Comparison of ENCODE assay signal across 12 cellular contexts in genomic region chr1:58592521-58593134, GRCh38. TPM values are rescaled to one million over a fixed set of nuclear protein-coding genes. Genes with fewer than 3 reads are reported as not detected.
A peak's percentile ranks its signal among the peaks of the same experiment; 100 is the strongest.
DNase-seq lines count a peak whose midpoint lies in the region; ATAC-seq and TF ChIP-seq lines count a peak whose summit lies in the region.
"Had no signal": no experiment of that assay in that cellular context is flagged by ENCODE, and none has a peak within 500 bp of the region (broad histone marks: within the 10 kb centered on the region; RNA-seq: fewer than 3 reads in every experiment).

No MANE protein-coding gene starts in this region.

- no peaks in the 10 kb centered on the region for H3K27me3 Mint-ChIP-seq in mesothelial cell of epicardium (ENCODE audit: low read depth)

- DNase-seq in AG08396 (ENCODE audit: low spot score) (peak; percentile 86), M059J (ENCODE audit: low read depth) (peak; percentile 98), epidermal melanocyte (ENCODE audit: insufficient read length, low spot score) (peak; percentile 64), mesothelial cell of epicardium (ENCODE audit: low spot score in 2 of 2, unreplicated experiment in 2 of 2) (no peak), mesenteric fat pad (ENCODE audit: low spot score) (no peak)
- DNase-seq in stimulated activated CD4-positive, alpha-beta T cell treated with anti-CD3 and anti-CD28 coated beads, Interleukin-4, amount 100 ng/mL, for 24 hours: no peak
- no peak for DNase-seq in activated naive CD4-positive, alpha-beta T cell treated with anti-CD3 and anti-CD28 coated beads, Interleukin-2, amount 50 U/mL, for 16 hours
- DNase-seq: activated naive CD8-positive, alpha-beta T cell treated with anti-CD3 and anti-CD28 coated beads, Interleukin-2, amount 50 U/mL, for 24 hours; DMS153; T-helper 17 cell had no signal

- ATAC-seq in HG03175 (IDR thresholded peaks at IDR 0.05; ENCODE audit: unreplicated experiment): no peak
- ATAC-seq: activated naive CD8-positive, alpha-beta T cell treated with anti-CD3 and anti-CD28 coated beads, Interleukin-2, amount 50 U/mL, for 24 hours; T-helper 17 cell had no signal

- peaks cover 22% of the 10 kb centered on the region for H3K4me1 Mint-ChIP-seq in mesothelial cell of epicardium
- H3K4me1 Mint-ChIP-seq: activated naive CD8-positive, alpha-beta T cell treated with anti-CD3 and anti-CD28 coated beads, Interleukin-2, amount 50 U/mL, for 24 hours; T-helper 17 cell had no signal

- H3K9me3 Mint-ChIP-seq in mesothelial cell of epicardium: peaks cover 3% of the 10 kb centered on the region
- H3K9me3 Mint-ChIP-seq: activated naive CD8-positive, alpha-beta T cell treated with anti-CD3 and anti-CD28 coated beads, Interleukin-2, amount 50 U/mL, for 24 hours; memory B cell had no signal

- no peak overlapping the region for H3K4me3 Mint-ChIP-seq in mesothelial cell of epicardium
- H3K4me3 Mint-ChIP-seq: activated naive CD8-positive, alpha-beta T cell treated with anti-CD3 and anti-CD28 coated beads, Interleukin-2, amount 50 U/mL, for 24 hours; memory B cell; T-helper 17 cell had no signal

- TF ChIP-seq CTCF in mesothelial cell of epicardium (IDR thresholded peaks at IDR 0.05; ENCODE audit: unreplicated experiment): no peak

- H3K36me3 Mint-ChIP-seq in mesothelial cell of epicardium: no peaks in the 10 kb centered on the region
- H3K36me3 Mint-ChIP-seq: memory B cell had no signal

- peak overlapping the region; percentile 32 for H3K27ac Mint-ChIP-seq in mesothelial cell of epicardium
- H3K27ac Mint-ChIP-seq: activated naive CD8-positive, alpha-beta T cell treated with anti-CD3 and anti-CD28 coated beads, Interleukin-2, amount 50 U/mL, for 24 hours; memory B cell; T-helper 17 cell had no signal

RNA-seq across cellular contexts. Expression of gene TACSTD2, which starts 15.6 kb away (rescaled TPM):
- total RNA-seq in M059J (2014; rRNA removed; shearing (Covaris generic)): not detected in 2 replicates
- total RNA-seq in mesothelial cell of epicardium: 22.7 to 25.3 TPM (median 25.0 TPM) in 3 replicates
- total RNA-seq in mesenteric fat pad: 1.7 TPM

RNA-seq across cellular contexts. Expression of gene OMA1, which starts 46.1 kb away (rescaled TPM):
- total RNA-seq in M059J (2014; rRNA removed; shearing (Covaris generic)): 18.9 and 21.4 TPM in 2 replicates
- 17.7 to 26.1 TPM (median 20.0 TPM) in 3 replicates for total RNA-seq in mesothelial cell of epicardium
- total RNA-seq in mesenteric fat pad: 13.5 TPM

Comparison
In these comparisons a context has a peak if more than half of its experiments do, and no peak if none do; other contexts are left out.
1. DNase-seq: peak in AG08396 (single experiment), M059J (single experiment) and epidermal melanocyte (single experiment); none in mesothelial cell of epicardium (0 of 2), mesenteric fat pad (single experiment), stimulated activated CD4-positive, alpha-beta T cell treated with anti-CD3 and anti-CD28 coated beads, Interleukin-4, amount 100 ng/mL, for 24 hours (single experiment) and activated naive CD4-positive, alpha-beta T cell treated with anti-CD3 and anti-CD28 coated beads, Interleukin-2, amount 50 U/mL, for 16 hours (single experiment).